8 cellular contexts compared by ENCODE assay signal in genomic region chr11:8810331-8811301, GRCh38.
DNase-seq lines count a peak whose midpoint lies in the region; TF ChIP-seq lines count a peak whose summit lies in the region.

No MANE protein-coding gene starts in this region.

- H3K27ac ChIP-seq in VCaP: peak overlapping the region; percentile 88
- peak overlapping the region; percentile 88 to 95 (median 91) for H3K27ac ChIP-seq in esophagus squamous epithelium
- H3K27ac ChIP-seq in thymus (ENCODE audit: low read depth): peak overlapping the region; percentile 78

- peak in 2 of 4 donors; percentile 72 to 75 for TF ChIP-seq POLR2A in esophagus squamous epithelium (IDR thresholded peaks at IDR 0.05)

- H3K4me3 ChIP-seq in LNCaP clone FGC (ENCODE audit: low read depth, low read length) (peak overlapping the region; percentile 52), esophagus squamous epithelium (peak overlapping the region; percentile 46 to 68 (median 58)), thymus (ENCODE audit: low read length) (peak overlapping the region; percentile 27)

- DNase-seq in DMS 273 treated with DMSO at 0.1 percent for 48 hours (lab: John Stamatoyannopoulos, UW) (peak; percentile 54), LNCaP clone FGC (ENCODE audit: low read depth) (peak; percentile 55), esophagus squamous epithelium (lab: John Stamatoyannopoulos, UW) (no peak), midbrain (lab: John Stamatoyannopoulos, UW) (peak; percentile 81), HuH-7.5 (ENCODE audit: low spot score) (no peak), SIG-M5 (lab: John Stamatoyannopoulos, UW) (no peak)

- WGBS in esophagus squamous epithelium, 2 donors: 4 to 13% methylated on average over 28 to 30 of the region's 33 CpGs
- 21% methylated on average over 33 of the region's 33 CpGs for WGBS in thymus

- H3K27me3 ChIP-seq in esophagus squamous epithelium (no peaks in the 10 kb centered on the region), thymus (ENCODE audit: control insufficient read depth, insufficient read depth) (no peaks in the 10 kb centered on the region)

- H3K36me3 ChIP-seq in esophagus squamous epithelium (no peaks in the 10 kb centered on the region), thymus (ENCODE audit: control insufficient read depth, insufficient read depth) (no peaks in the 10 kb centered on the region)

- H3K4me1 ChIP-seq in esophagus squamous epithelium: peaks cover 46 to 94% (median 62%) of the 10 kb centered on the region in 3 donors
- no peaks in the 10 kb centered on the region for H3K4me1 ChIP-seq in thymus (ENCODE audit: control insufficient read depth, insufficient read depth, low read length)

- H3K9me3 ChIP-seq in esophagus squamous epithelium (no peaks in the 10 kb centered on the region), thymus (ENCODE audit: control insufficient read depth) (no peaks in the 10 kb centered on the region)

- TF ChIP-seq CTCF in LNCaP clone FGC (IDR thresholded peaks at IDR 0.05; ENCODE audit: control insufficient read depth, extremely low read depth, insufficient read depth) (0 out of 2 replicates have a peak, but pooled peaks have one; percentile 11), VCaP (conservative IDR thresholded peaks at IDR 0.05) (no peak), esophagus squamous epithelium (IDR thresholded peaks at IDR 0.05) (peak in 1 of 6 experiments; percentile 6)

- intact Hi-C loops in esophagus squamous epithelium (cut with DNase I): loop anchor here (10.0 kb wide), 1 partner anchor 116 kb away; no protein-coding TSS in a partner anchor

Comparison
In these comparisons a context has a peak if more than half of its experiments do, and no peak if none do; other contexts are left out.
1. DNase-seq: peak in DMS 273 treated with DMSO at 0.1 percent for 48 hours (single experiment), LNCaP clone FGC (single experiment) and midbrain (single experiment); none in esophagus squamous epithelium (single experiment), HuH-7.5 (single experiment) and SIG-M5 (single experiment).
2. Peak in every context shown above with its lines, with median percentiles within 50 percentile points of each other: H3K4me3 ChIP-seq and H3K27ac ChIP-seq.